ENCODE assay signal across 8 cellular contexts in genomic region chr22:41382610-41383009, GRCh38. TPM values are rescaled to one million over a fixed set of nuclear protein-coding genes. Genes with fewer than 3 reads are reported as not detected.
DNase-seq lines count a peak whose midpoint lies in the region; ATAC-seq and TF ChIP-seq lines count a peak whose summit lies in the region.

No MANE protein-coding gene starts in this region.

- no peak overlapping the region for H2BK12ac ChIP-seq in mesenchymal stem cell (ENCODE audit: low read length in 2 of 2)

- peak overlapping the region; percentile 57 to 93 (median 76) for H3K27ac Mint-ChIP-seq in brain

- 9 to 25% (median 15%) methylated on average over 5 to 19 of the region's 19 CpGs for WGBS in heart left ventricle, 4 donors
- WGBS in mesenchymal stem cell = 58% methylated on average over 19 of the region's 19 CpGs

- H3K4me3 ChIP-seq in heart left ventricle = peak overlapping the region; percentile 57 to 100 (median 89)
- H3K4me3 ChIP-seq in mesenchymal stem cell (ENCODE audit: insufficient read depth in 1 of 2, low read depth in 1 of 2, low read length in 2 of 2) = peak overlapping the region; percentile 83 to 93

- H3K27me3 ChIP-seq in heart left ventricle (no peaks in the 10 kb centered on the region), mesenchymal stem cell (ENCODE audit: control insufficient read depth in 1 of 2, insufficient read depth in 1 of 2, low read length in 2 of 2) (no peaks in the 10 kb centered on the region)

- TF ChIP-seq CTCF in heart left ventricle (IDR thresholded peaks at IDR 0.05) (no peak), brain (conservative IDR thresholded peaks at IDR 0.05) (no peak)

- peak overlapping the region; percentile 82 for H3K4me2 ChIP-seq in mesenchymal stem cell (ENCODE audit: low read length, poor library complexity, severe bottlenecking)

- H2BK5ac ChIP-seq in mesenchymal stem cell (ENCODE audit: low read depth, low read length, poor library complexity, severe bottlenecking) = no peak overlapping the region

- H3K23ac ChIP-seq in mesenchymal stem cell (ENCODE audit: low read length in 2 of 2) = no peak overlapping the region

- H3K9me3 Mint-ChIP-seq in brain = no peaks in the 10 kb centered on the region

- H4K8ac ChIP-seq in mesenchymal stem cell (ENCODE audit: low read length) = no peak overlapping the region

- no peak overlapping the region for H2AK5ac ChIP-seq in mesenchymal stem cell (ENCODE audit: low read length, severe bottlenecking)

- peaks cover 7% of the 10 kb centered on the region for H3K79me1 ChIP-seq in mesenchymal stem cell (replicated peaks; ENCODE audit: low read length, poor library complexity, severe bottlenecking)

- H3K36me3 ChIP-seq in heart left ventricle (peaks cover 0 to 13% (median 6%) of the 10 kb centered on the region in 9 donors), mesenchymal stem cell (ENCODE audit: control insufficient read depth in 1 of 2, insufficient read depth in 2 of 2, low read depth in 1 of 2, low read length in 2 of 2) (peaks cover 6 to 13% of the 10 kb centered on the region in 2 experiments)

- ATAC-seq in heart left ventricle (no peak), Right ventricle myocardium inferior (no peak)

- H2AFZ ChIP-seq in mesenchymal stem cell (ENCODE audit: low read depth, low read length) = no peak overlapping the region

- H3K14ac ChIP-seq in mesenchymal stem cell (ENCODE audit: low read length in 2 of 2) = peak overlapping the region in 1 of 2 experiments; percentile 31

- no peak for TF ChIP-seq POLR2A in heart left ventricle (IDR thresholded peaks at IDR 0.05)

- H3K27me3 Mint-ChIP-seq in brain = no peaks in the 10 kb centered on the region

- no peak overlapping the region for H2BK15ac ChIP-seq in mesenchymal stem cell (ENCODE audit: low read depth, poor library complexity, severe bottlenecking)

- no peaks in the 10 kb centered on the region for H3K9me3 ChIP-seq in heart left ventricle
- no peaks in the 10 kb centered on the region for H3K9me3 ChIP-seq in mesenchymal stem cell (ENCODE audit: control insufficient read depth, low read length)

- H3K36me3 Mint-ChIP-seq in brain = peaks cover 6% of the 10 kb centered on the region

- H3K4me3 Mint-ChIP-seq in brain = peak overlapping the region; percentile 82 to 93 (median 89)

- DNase-seq in heart left ventricle (peak in 3 of 5 donors; percentile 32 to 59 (median 33)), Right ventricle myocardium inferior (ENCODE audit: missing footprints) (no peak), mesenchymal stem cell (no peak), ureter (ENCODE audit: low spot score) (peak; percentile 62), NCI-H1930 (lab: John Stamatoyannopoulos, UW) (no peak), NCI-H1436 treated with DMSO at 0.1 percent for 48 hours (lab: John Stamatoyannopoulos, UW) (no peak), RPMI8226 (no peak)

- peak overlapping the region; percentile 88 to 100 (median 97) for H3K27ac ChIP-seq in heart left ventricle
- no peak overlapping the region for H3K27ac ChIP-seq in mesenchymal stem cell (ENCODE audit: low read length, poor library complexity, severe bottlenecking)

- H3K4me1 Mint-ChIP-seq in brain = peaks cover 37% of the 10 kb centered on the region

- H3K4me1 ChIP-seq in heart left ventricle (peaks cover 0 to 34% (median 25%) of the 10 kb centered on the region in 12 donors), mesenchymal stem cell (ENCODE audit: control insufficient read depth, insufficient read depth, low read depth, low read length) (peaks cover 16% of the 10 kb centered on the region)

- peak overlapping the region; percentile 91 for H3K9ac ChIP-seq in mesenchymal stem cell (ENCODE audit: low read length)

- no peak overlapping the region for H3K4ac ChIP-seq in mesenchymal stem cell (ENCODE audit: low read depth in 1 of 2, low read length in 2 of 2)

- H3K18ac ChIP-seq in mesenchymal stem cell (ENCODE audit: low read depth in 1 of 2, low read length in 2 of 2) = no peak overlapping the region

- intact Hi-C loops in heart left ventricle (cut with DNase I) (loop anchor here in 1 of 10 donors (5.0 kb wide), 1 partner anchor 290 kb away; the partner anchor contains the start of gene EP300), Right ventricle myocardium inferior (cut with DNase I) (loop anchor here (5.0 kb wide), 1 partner anchor 95 kb away; the partner anchor contains the start of gene RANGAP1)

- no peak overlapping the region for H2BK120ac ChIP-seq in mesenchymal stem cell (ENCODE audit: low read depth, low read length)

- no peak overlapping the region for H4K91ac ChIP-seq in mesenchymal stem cell (ENCODE audit: low read length)

RNA-seq across cellular contexts. Expression of gene TEF, which starts 0.9 kb away (rescaled TPM):
- total RNA-seq in heart left ventricle = 10 to 100 TPM in 8 of 9 donors, 1 to 10 TPM in 1; 7.2 to 35.3 (median 19.6) TPM
- 10 to 100 TPM in 1 of 2 donors, 1 to 10 TPM in 1; 9.9 to 15.8 TPM for polyA plus RNA-seq in heart left ventricle
- total RNA-seq in Right ventricle myocardium inferior = 23.5 TPM
- 27.3 TPM for polyA plus RNA-seq in brain (ENCODE audit: insufficient read depth, low read depth, low replicate concordance)
- 2.1 TPM for polyA plus RNA-seq in mesenchymal stem cell (2013, experiment 1 of 2)
- polyA plus RNA-seq in mesenchymal stem cell (2013, experiment 2 of 2) = 2.5 TPM
- 27.5 TPM for total RNA-seq in ureter

Comparison
In these comparisons a context has a peak if more than half of its experiments do, and no peak if none do; other contexts are left out.
1. DNase-seq: peak in heart left ventricle (3 of 5) and ureter (single experiment); none in Right ventricle myocardium inferior (single experiment), mesenchymal stem cell (single experiment), NCI-H1930 (0 of 2), NCI-H1436 treated with DMSO at 0.1 percent for 48 hours (single experiment) and RPMI8226 (single experiment).